Comparison of ENCODE assay signal across 23 cellular contexts in the genomic region with DNA sequence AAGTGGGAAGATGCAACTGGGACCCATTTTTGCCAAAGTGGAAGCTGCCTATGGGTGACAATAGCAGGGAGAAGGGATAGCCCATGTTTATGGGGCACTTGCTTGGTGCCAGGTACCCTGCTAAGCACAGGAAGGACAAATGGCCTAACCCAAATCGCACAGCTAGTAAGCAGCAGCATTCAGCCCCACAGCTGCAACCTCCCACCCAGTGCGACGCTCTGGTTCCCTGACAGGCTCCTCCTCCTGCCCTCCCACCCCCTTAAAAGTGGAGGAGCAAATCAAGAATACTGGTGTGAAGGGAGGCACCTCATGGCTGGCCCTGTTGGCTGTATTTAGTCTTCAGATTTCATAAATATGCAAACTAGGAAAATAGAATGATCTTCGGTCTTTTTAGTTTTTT.
"Had no signal": no experiment of that assay in that cellular context is flagged by ENCODE, and none has a peak within 500 bp of the region (broad histone marks: within the 10 kb centered on the region; RNA-seq: fewer than 3 reads in every experiment).

No MANE protein-coding gene starts in this region.

- H3K27me3 ChIP-seq: Peyer's patch, SJSA1 had no signal

- H3K4me1 ChIP-seq: Peyer's patch, SJSA1 had no signal

- DNase-seq: activated CD4-positive, alpha-beta memory T cell treated with anti-CD3 and anti-CD28 coated beads, Interleukin-2, amount 10 ng/mL, durations not matched to agents 7 days and 5 days; activated CD4-positive, alpha-beta T cell treated with anti-CD3 and anti-CD28 coated beads, Interleukin-2, amount 50 U/mL, for 1 hour; activated CD4-positive, CD25-positive, alpha-beta regulatory T cell; activated gamma-delta T cell; activated naive CD4-positive, alpha-beta T cell treated with anti-CD3 and anti-CD28 coated beads for 36 hours; activated T-cell treated with anti-CD3 and anti-CD28 coated beads for 4 hours; activated T-cell treated with anti-CD3 and anti-CD28 coated beads, Interleukin-2, amount 50 U/mL, for 48 hours; amygdala; cerebellar nuclear complex; MM.1S; NCI-H1105 treated with DMSO at 0.1 percent for 48 hours; NCI-H1436 treated with DMSO at 0.1 percent for 48 hours; NCI-H187 treated with DMSO at 0.1 percent for 48 hours; NCI-H2081 treated with DMSO at 0.1 percent for 48 hours; NCI-H446 treated with DMSO at 0.1 percent for 48 hours; NCI-H526 treated with DMSO at 0.1 percent for 48 hours; Peyer's patch; SHP77; SW 1271 had no signal

- H3K4me3 ChIP-seq: Peyer's patch, SJSA1 had no signal

- H3K36me3 ChIP-seq: Peyer's patch, SJSA1 had no signal

- H3K9me3 ChIP-seq: Peyer's patch, SJSA1 had no signal

- H3K27ac ChIP-seq: Peyer's patch, RWPE1, SJSA1 had no signal

- ATAC-seq: activated T-helper 17 cell treated with anti-CD3 and anti-CD28 coated beads, Interleukin-2, amount 50 U/mL, for 72 hours; SK-N-SH treated with all-trans-retinoic acid at 6 μM for 48 hours had no signal
